ENCODE assay signal across 20 cellular contexts in genomic region chr20:49570161-49570827, GRCh38. TPM values are rescaled to one million over a fixed set of nuclear protein-coding genes. Genes with fewer than 3 reads are reported as not detected.
DNase-seq lines count a peak whose midpoint lies in the region; ATAC-seq and TF ChIP-seq lines count a peak whose summit lies in the region.
"Had no signal": no experiment of that assay in that cellular context is flagged by ENCODE, and none has a peak within 500 bp of the region (broad histone marks: within the 10 kb centered on the region; RNA-seq: fewer than 3 reads in every experiment).

No MANE protein-coding gene starts in this region.

- H3K36me3 ChIP-seq in RWPE2 (ENCODE audit: low read depth) (no peaks in the 10 kb centered on the region), muscle layer of colon (ENCODE audit: insufficient read depth, low read length) (no peaks in the 10 kb centered on the region), stomach (no peaks in the 10 kb centered on the region), breast epithelium (no peaks in the 10 kb centered on the region)
- H3K36me3 ChIP-seq: adrenal gland, MG63 had no signal

- H3K27ac ChIP-seq in RWPE2 (ENCODE audit: poor library complexity, severe bottlenecking) (no peak overlapping the region), muscle layer of colon (ENCODE audit: low read depth, low read length) (peak overlapping the region; percentile 33), stomach (peak overlapping the region in 3 of 5 donors; percentile 33 to 86 (median 84)), breast epithelium (peak overlapping the region in 1 of 2 donors; percentile 43)

- TF ChIP-seq EP300 in stomach (IDR thresholded peaks at IDR 0.05), result no peak

- H3K27me3 Mint-ChIP-seq in chondrocyte (ENCODE audit: low read depth), result no peaks in the 10 kb centered on the region

- H3K27ac Mint-ChIP-seq in chondrocyte (ENCODE audit: unreplicated experiment), result peak overlapping the region; percentile 46
- H3K27ac Mint-ChIP-seq: activated CD4-positive, alpha-beta memory T cell treated with anti-CD3 and anti-CD28 coated beads, Interleukin-2, amount 10 ng/mL, durations not matched to agents 7 days and 5 days; stimulated activated naive CD8-positive, alpha-beta T cell treated with anti-CD3 and anti-CD28 coated beads, Interleukin-15, Interleukin-2, amounts not matched to agents 100 ng/mL and 50 ng/mL, for 24 hours had no signal

- 78 to 89% (median 83%) methylated on average over 7 of the region's 7 CpGs for WGBS in stomach, 5 donors

- H3K4me3 Mint-ChIP-seq in chondrocyte (ENCODE audit: unreplicated experiment), result no peak overlapping the region
- H3K4me3 Mint-ChIP-seq: activated CD4-positive, alpha-beta memory T cell treated with anti-CD3 and anti-CD28 coated beads, Interleukin-2, amount 10 ng/mL, durations not matched to agents 7 days and 5 days; CD4-positive, CD25-positive, alpha-beta regulatory T cell; stimulated activated naive CD8-positive, alpha-beta T cell treated with anti-CD3 and anti-CD28 coated beads, Interleukin-15, Interleukin-2, amounts not matched to agents 100 ng/mL and 50 ng/mL, for 24 hours had no signal

- H3K4me3 ChIP-seq in RWPE2 (ENCODE audit: severe bottlenecking) (no peak overlapping the region), muscle layer of colon (ENCODE audit: low read depth in 1 of 2, low read length in 2 of 2) (no peak overlapping the region), stomach (no peak overlapping the region), breast epithelium (no peak overlapping the region)
- H3K4me3 ChIP-seq: adrenal gland, lung, MG63 had no signal

- H3K9me3 Mint-ChIP-seq in chondrocyte (ENCODE audit: low read depth), result no peaks in the 10 kb centered on the region
- H3K9me3 Mint-ChIP-seq: activated CD4-positive, alpha-beta memory T cell treated with anti-CD3 and anti-CD28 coated beads, Interleukin-2, amount 10 ng/mL, durations not matched to agents 7 days and 5 days; stimulated activated naive CD8-positive, alpha-beta T cell treated with anti-CD3 and anti-CD28 coated beads, Interleukin-15, Interleukin-2, amounts not matched to agents 100 ng/mL and 50 ng/mL, for 24 hours had no signal

- H3K27me3 ChIP-seq in RWPE2 (ENCODE audit: insufficient read depth, poor library complexity, severe bottlenecking) (peaks cover 40% of the 10 kb centered on the region), muscle layer of colon (ENCODE audit: control insufficient read depth in 1 of 2, insufficient read depth in 2 of 2, low read length in 2 of 2) (peaks cover 0 to 18% of the 10 kb centered on the region in 2 donors), stomach (peaks cover 0 to 30% (median 18%) of the 10 kb centered on the region in 3 donors), breast epithelium (no peaks in the 10 kb centered on the region)
- H3K27me3 ChIP-seq: MG63 had no signal

- no peak overlapping the region for H3K9ac ChIP-seq in muscle layer of colon (ENCODE audit: low read length)

- ATAC-seq in RWPE2 (ENCODE audit: low read depth), result no peak
- ATAC-seq in GM18517 (IDR thresholded peaks at IDR 0.05; ENCODE audit: unreplicated experiment), result no peak

- TF ChIP-seq POLR2A in stomach (IDR thresholded peaks at IDR 0.05) (no peak), breast epithelium (IDR thresholded peaks at IDR 0.05) (no peak)

- TF ChIP-seq CTCF in RWPE2 (IDR thresholded peaks at IDR 0.05; ENCODE audit: poor library complexity, severe bottlenecking), result no peak
- TF ChIP-seq CTCF in chondrocyte (IDR thresholded peaks at IDR 0.05), result no peak
- no peak for TF ChIP-seq CTCF in stomach (IDR thresholded peaks at IDR 0.05)
- no peak for TF ChIP-seq CTCF in breast epithelium (IDR thresholded peaks at IDR 0.05)

- DNase-seq in RWPE2 (ENCODE audit: low spot score) (peak; percentile 38), chondrocyte (ENCODE audit: low spot score) (no peak), stomach (no peak), breast epithelium (ENCODE audit: low spot score in 2 of 2) (no peak), germinal center (ENCODE audit: low spot score) (no peak)
- no peak for DNase-seq in activated CD4-positive, alpha-beta T cell treated with anti-CD3 and anti-CD28 coated beads, Interleukin-2, amount 50 U/mL, for 4 hours
- DNase-seq: activated CD4-positive, alpha-beta memory T cell treated with anti-CD3 and anti-CD28 coated beads, Interleukin-2, amount 10 ng/mL, durations not matched to agents 7 days and 5 days; CD4-positive, CD25-positive, alpha-beta regulatory T cell; cortex of kidney; kidney; NCI-H1417; NCI-H774; T1000; trophoblast cell had no signal

- peaks cover 80% of the 10 kb centered on the region for H3K4me1 Mint-ChIP-seq in chondrocyte (ENCODE audit: low read depth)

- intact Hi-C loops in stomach (cut with DNase I; ENCODE audit: low total_unique reads), result no loop called here
- intact Hi-C loops in breast epithelium (cut with DNase I; ENCODE audit: low total_unique reads), result no loop called here

- no peaks in the 10 kb centered on the region for H3K9me3 ChIP-seq in RWPE2 (ENCODE audit: severe bottlenecking)
- H3K9me3 ChIP-seq in muscle layer of colon (ENCODE audit: low read length), result no peaks in the 10 kb centered on the region
- no peaks in the 10 kb centered on the region for H3K9me3 ChIP-seq in stomach
- H3K9me3 ChIP-seq in breast epithelium, result no peaks in the 10 kb centered on the region
- H3K9me3 ChIP-seq: adrenal gland, MG63 had no signal

- peaks cover 3% of the 10 kb centered on the region for H3K36me3 Mint-ChIP-seq in chondrocyte (ENCODE audit: low read depth)
- H3K36me3 Mint-ChIP-seq: CD4-positive, CD25-positive, alpha-beta regulatory T cell had no signal

- no peaks in the 10 kb centered on the region for H3K4me1 ChIP-seq in RWPE2 (ENCODE audit: insufficient read depth, poor library complexity, severe bottlenecking)
- H3K4me1 ChIP-seq in muscle layer of colon (ENCODE audit: insufficient read depth, low read length), result peaks cover 9% of the 10 kb centered on the region
- H3K4me1 ChIP-seq in stomach, result peaks cover 5 to 32% (median 27%) of the 10 kb centered on the region in 4 donors
- no peaks in the 10 kb centered on the region for H3K4me1 ChIP-seq in breast epithelium

RNA-seq across cellular contexts. Expression of gene PTGIS, which starts 2.4 kb away (rescaled TPM):
- total RNA-seq in chondrocyte (88.7 to 165 TPM (median 91.5 TPM) in 3 replicates), stomach (10 to 100 TPM in 4 of 5 donors, 1 to 10 TPM in 1; 8.4 to 84.8 (median 24.8) TPM), breast epithelium (10 to 100 TPM; 38.7 to 41.7 (median 41.0) TPM)
- polyA plus RNA-seq in stomach, result 10 to 100 TPM in 1 of 3 donors, 1 to 10 TPM in 2; 4.9 to 14.8 (median 6.9) TPM
- total RNA-seq: CD4-positive, CD25-positive, alpha-beta regulatory T cell had no signal
- polyA plus RNA-seq: CD4-positive, CD25-positive, alpha-beta regulatory T cell had no signal
